ENCODE assay signal across 3 cellular contexts in the genomic region with DNA sequence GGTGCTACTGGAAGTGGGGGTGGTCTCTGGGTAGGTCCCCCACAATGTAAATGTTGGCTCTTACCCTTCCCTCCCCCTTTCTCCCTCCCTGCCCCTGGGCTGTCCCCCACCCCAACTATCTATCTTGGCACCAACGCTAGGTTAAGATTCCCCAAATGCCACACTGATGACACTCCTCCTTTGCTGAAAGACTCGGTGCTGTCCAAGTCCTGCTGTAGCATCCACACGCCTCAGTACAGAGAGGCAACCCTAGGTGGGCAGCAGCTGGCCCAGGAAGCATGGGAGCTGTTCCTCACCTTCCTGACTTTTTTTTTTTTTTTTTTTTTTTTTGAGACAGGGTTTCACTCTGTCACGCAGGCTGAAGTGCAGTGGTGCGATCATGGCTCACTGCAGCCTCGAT.
TF ChIP-seq lines count a peak whose summit lies in the region.

No MANE protein-coding gene starts in this region.

TF ChIP-seq in SK-N-SH, 30 proteins besides CTCF, POLR2A, EP300 and RAD21 (continued from another document):
- TF ChIP-seq, protein P1, sequence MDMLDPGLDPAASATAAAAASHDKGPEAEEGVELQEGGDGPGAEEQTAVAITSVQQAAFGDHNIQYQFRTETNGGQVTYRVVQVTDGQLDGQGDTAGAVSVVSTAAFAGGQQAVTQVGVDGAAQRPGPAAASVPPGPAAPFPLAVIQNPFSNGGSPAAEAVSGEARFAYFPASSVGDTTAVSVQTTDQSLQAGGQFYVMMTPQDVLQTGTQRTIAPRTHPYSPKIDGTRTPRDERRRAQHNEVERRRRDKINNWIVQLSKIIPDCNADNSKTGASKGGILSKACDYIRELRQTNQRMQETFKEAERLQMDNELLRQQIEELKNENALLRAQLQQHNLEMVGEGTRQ (IDR thresholded peaks at IDR 0.05; ENCODE audit: borderline replicate concordance, low read depth, low read length): no peak
- TF ChIP-seq, protein P2, sequence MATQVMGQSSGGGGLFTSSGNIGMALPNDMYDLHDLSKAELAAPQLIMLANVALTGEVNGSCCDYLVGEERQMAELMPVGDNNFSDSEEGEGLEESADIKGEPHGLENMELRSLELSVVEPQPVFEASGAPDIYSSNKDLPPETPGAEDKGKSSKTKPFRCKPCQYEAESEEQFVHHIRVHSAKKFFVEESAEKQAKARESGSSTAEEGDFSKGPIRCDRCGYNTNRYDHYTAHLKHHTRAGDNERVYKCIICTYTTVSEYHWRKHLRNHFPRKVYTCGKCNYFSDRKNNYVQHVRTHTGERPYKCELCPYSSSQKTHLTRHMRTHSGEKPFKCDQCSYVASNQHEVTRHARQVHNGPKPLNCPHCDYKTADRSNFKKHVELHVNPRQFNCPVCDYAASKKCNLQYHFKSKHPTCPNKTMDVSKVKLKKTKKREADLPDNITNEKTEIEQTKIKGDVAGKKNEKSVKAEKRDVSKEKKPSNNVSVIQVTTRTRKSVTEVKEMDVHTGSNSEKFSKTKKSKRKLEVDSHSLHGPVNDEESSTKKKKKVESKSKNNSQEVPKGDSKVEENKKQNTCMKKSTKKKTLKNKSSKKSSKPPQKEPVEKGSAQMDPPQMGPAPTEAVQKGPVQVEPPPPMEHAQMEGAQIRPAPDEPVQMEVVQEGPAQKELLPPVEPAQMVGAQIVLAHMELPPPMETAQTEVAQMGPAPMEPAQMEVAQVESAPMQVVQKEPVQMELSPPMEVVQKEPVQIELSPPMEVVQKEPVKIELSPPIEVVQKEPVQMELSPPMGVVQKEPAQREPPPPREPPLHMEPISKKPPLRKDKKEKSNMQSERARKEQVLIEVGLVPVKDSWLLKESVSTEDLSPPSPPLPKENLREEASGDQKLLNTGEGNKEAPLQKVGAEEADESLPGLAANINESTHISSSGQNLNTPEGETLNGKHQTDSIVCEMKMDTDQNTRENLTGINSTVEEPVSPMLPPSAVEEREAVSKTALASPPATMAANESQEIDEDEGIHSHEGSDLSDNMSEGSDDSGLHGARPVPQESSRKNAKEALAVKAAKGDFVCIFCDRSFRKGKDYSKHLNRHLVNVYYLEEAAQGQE (IDR thresholded peaks at IDR 0.05; ENCODE audit: low read depth, low read length): peak; percentile 88

TF ChIP-seq in SK-N-SH treated with all-trans-retinoic acid at 6 μM for 48 hours, 23 proteins besides CTCF, POLR2A, EP300 and RAD21 (continued from another document):
- TF ChIP-seq ARNTL (CRISPR knock-in tag; IDR thresholded peaks at IDR 0.05; ENCODE audit: borderline replicate concordance, low read depth) (no peak), ISL1 (CRISPR knock-in tag; IDR thresholded peaks at IDR 0.05) (no peak)
- TF ChIP-seq, protein P3, sequence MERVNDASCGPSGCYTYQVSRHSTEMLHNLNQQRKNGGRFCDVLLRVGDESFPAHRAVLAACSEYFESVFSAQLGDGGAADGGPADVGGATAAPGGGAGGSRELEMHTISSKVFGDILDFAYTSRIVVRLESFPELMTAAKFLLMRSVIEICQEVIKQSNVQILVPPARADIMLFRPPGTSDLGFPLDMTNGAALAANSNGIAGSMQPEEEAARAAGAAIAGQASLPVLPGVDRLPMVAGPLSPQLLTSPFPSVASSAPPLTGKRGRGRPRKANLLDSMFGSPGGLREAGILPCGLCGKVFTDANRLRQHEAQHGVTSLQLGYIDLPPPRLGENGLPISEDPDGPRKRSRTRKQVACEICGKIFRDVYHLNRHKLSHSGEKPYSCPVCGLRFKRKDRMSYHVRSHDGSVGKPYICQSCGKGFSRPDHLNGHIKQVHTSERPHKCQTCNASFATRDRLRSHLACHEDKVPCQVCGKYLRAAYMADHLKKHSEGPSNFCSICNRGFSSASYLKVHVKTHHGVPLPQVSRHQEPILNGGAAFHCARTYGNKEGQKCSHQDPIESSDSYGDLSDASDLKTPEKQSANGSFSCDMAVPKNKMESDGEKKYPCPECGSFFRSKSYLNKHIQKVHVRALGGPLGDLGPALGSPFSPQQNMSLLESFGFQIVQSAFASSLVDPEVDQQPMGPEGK (CRISPR knock-in tag; IDR thresholded peaks at IDR 0.05; ENCODE audit: borderline replicate concordance): no peak

TF ChIP-seq in GM23338, 12 proteins besides CTCF, POLR2A, EP300 and RAD21:
- TF ChIP-seq, protein P4, sequence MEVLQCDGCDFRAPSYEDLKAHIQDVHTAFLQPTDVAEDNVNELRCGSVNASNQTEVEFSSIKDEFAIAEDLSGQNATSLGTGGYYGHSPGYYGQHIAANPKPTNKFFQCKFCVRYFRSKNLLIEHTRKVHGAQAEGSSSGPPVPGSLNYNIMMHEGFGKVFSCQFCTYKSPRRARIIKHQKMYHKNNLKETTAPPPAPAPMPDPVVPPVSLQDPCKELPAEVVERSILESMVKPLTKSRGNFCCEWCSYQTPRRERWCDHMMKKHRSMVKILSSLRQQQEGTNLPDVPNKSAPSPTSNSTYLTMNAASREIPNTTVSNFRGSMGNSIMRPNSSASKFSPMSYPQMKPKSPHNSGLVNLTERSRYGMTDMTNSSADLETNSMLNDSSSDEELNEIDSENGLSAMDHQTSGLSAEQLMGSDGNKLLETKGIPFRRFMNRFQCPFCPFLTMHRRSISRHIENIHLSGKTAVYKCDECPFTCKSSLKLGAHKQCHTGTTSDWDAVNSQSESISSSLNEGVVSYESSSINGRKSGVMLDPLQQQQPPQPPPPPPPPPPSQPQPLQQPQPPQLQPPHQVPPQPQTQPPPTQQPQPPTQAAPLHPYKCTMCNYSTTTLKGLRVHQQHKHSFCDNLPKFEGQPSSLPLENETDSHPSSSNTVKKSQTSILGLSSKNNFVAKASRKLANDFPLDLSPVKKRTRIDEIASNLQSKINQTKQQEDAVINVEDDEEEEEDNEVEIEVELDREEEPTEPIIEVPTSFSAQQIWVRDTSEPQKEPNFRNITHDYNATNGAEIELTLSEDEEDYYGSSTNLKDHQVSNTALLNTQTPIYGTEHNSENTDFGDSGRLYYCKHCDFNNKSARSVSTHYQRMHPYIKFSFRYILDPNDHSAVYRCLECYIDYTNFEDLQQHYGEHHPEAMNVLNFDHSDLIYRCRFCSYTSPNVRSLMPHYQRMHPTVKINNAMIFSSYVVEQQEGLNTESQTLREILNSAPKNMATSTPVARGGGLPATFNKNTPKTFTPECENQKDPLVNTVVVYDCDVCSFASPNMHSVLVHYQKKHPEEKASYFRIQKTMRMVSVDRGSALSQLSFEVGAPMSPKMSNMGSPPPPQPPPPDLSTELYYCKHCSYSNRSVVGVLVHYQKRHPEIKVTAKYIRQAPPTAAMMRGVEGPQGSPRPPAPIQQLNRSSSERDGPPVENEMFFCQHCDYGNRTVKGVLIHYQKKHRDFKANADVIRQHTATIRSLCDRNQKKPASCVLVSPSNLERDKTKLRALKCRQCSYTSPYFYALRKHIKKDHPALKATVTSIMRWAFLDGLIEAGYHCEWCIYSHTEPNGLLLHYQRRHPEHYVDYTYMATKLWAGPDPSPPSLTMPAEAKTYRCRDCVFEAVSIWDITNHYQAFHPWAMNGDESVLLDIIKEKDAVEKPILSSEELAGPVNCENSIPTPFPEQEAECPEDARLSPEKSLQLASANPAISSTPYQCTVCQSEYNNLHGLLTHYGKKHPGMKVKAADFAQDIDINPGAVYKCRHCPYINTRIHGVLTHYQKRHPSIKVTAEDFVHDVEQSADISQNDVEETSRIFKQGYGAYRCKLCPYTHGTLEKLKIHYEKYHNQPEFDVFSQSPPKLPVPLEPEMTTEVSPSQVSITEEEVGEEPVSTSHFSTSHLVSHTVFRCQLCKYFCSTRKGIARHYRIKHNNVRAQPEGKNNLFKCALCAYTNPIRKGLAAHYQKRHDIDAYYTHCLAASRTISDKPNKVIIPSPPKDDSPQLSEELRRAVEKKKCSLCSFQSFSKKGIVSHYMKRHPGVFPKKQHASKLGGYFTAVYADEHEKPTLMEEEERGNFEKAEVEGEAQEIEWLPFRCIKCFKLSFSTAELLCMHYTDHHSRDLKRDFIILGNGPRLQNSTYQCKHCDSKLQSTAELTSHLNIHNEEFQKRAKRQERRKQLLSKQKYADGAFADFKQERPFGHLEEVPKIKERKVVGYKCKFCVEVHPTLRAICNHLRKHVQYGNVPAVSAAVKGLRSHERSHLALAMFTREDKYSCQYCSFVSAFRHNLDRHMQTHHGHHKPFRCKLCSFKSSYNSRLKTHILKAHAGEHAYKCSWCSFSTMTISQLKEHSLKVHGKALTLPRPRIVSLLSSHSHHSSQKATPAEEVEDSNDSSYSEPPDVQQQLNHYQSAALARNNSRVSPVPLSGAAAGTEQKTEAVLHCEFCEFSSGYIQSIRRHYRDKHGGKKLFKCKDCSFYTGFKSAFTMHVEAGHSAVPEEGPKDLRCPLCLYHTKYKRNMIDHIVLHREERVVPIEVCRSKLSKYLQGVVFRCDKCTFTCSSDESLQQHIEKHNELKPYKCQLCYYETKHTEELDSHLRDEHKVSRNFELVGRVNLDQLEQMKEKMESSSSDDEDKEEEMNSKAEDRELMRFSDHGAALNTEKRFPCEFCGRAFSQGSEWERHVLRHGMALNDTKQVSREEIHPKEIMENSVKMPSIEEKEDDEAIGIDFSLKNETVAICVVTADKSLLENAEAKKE (CRISPR knock-in tag; IDR thresholded peaks at IDR 0.05): no peak
- TF ChIP-seq POLR2AphosphoS5 (IDR thresholded peaks at IDR 0.05; ENCODE audit: low read depth) (no peak), EZH2phosphoT487 (IDR thresholded peaks at IDR 0.05; ENCODE audit: unreplicated experiment) (no peak)
